1 cellular context compared by ENCODE assay signal in genomic region chr16:19555186-19555937, GRCh38.
TF ChIP-seq lines count a peak whose summit lies in the region.

TSS of gene VPS35L (plus strand) at chr16:19555703. CDS start at chr16:19555730, 27 bp downstream.

TF ChIP-seq in HepG2, 621 proteins besides CTCF, POLR2A, EP300 and RAD21 (continued from another document and continues in another):
- TF ChIP-seq ZNF775 (CRISPR knock-in tag; IDR thresholded peaks at IDR 0.05; ENCODE audit: borderline replicate concordance) (no peak), ZNF850 (CRISPR knock-in tag; conservative IDR thresholded peaks at IDR 0.05) (no peak), ZNF816 (CRISPR knock-in tag; IDR thresholded peaks at IDR 0.05; ENCODE audit: borderline replicate concordance) (no peak), SIN3A (IDR thresholded peaks at IDR 0.05; ENCODE audit: borderline replicate concordance, low read depth, low read length) (no peak), ZNF619 (CRISPR knock-in tag; IDR thresholded peaks at IDR 0.05) (peak; percentile 88), ZNF776 (CRISPR knock-in tag; IDR thresholded peaks at IDR 0.05) (peak; percentile 79; the same call in 1 of the 2 replicates), ZNF12 (CRISPR knock-in tag; IDR thresholded peaks at IDR 0.05) (peak; percentile 61; the same call in 1 of the 2 replicates), NRL (CRISPR knock-in tag; IDR thresholded peaks at IDR 0.05; ENCODE audit: borderline replicate concordance) (peak; percentile 64; the same call in 1 of the 2 replicates), CHD4 (IDR thresholded peaks at IDR 0.05; ENCODE audit: borderline replicate concordance, low read length) (no peak), EED (CRISPR knock-in tag; IDR thresholded peaks at IDR 0.05) (peak; percentile 88; the same call in 1 of the 2 replicates), CEBPB (IDR thresholded peaks at IDR 0.05; ENCODE audit: borderline replicate concordance, low read depth, low read length) (no peak), FOXC1 (CRISPR knock-in tag; IDR thresholded peaks at IDR 0.05; ENCODE audit: borderline replicate concordance) (peak; percentile 27; the same call in 1 of the 2 replicates), ZNF883 (CRISPR knock-in tag; IDR thresholded peaks at IDR 0.05; ENCODE audit: not compliant biosample characterization) (peak; percentile 76), ZNF547 (CRISPR knock-in tag; IDR thresholded peaks at IDR 0.05) (peak; percentile 93), PPARG (CRISPR knock-in tag; conservative IDR thresholded peaks at IDR 0.05) (peak; percentile 69), IRX3 (CRISPR knock-in tag; IDR thresholded peaks at IDR 0.05; ENCODE audit: borderline replicate concordance, low read depth) (0 out of 2 replicates have a peak, but pooled peaks have one; percentile 74), CREB1 (IDR thresholded peaks at IDR 0.05) (peak; percentile 88), CREB1 (CRISPR knock-in tag; IDR thresholded peaks at IDR 0.05) (peak; percentile 76), CHCHD3 (CRISPR knock-in tag; IDR thresholded peaks at IDR 0.05) (peak; percentile 82; the same call in 1 of the 2 replicates), ZBTB2 (CRISPR knock-in tag; IDR thresholded peaks at IDR 0.05; ENCODE audit: low read depth) (no peak), HOXA9 (CRISPR knock-in tag; IDR thresholded peaks at IDR 0.05; ENCODE audit: borderline replicate concordance) (no peak), ZNF589 (CRISPR knock-in tag; conservative IDR thresholded peaks at IDR 0.05) (no peak; the same call in 1 of the 2 replicates), SP140L (CRISPR knock-in tag; IDR thresholded peaks at IDR 0.05; ENCODE audit: borderline replicate concordance) (no peak), ESRRA (CRISPR knock-in tag; IDR thresholded peaks at IDR 0.05; ENCODE audit: low read depth) (peak; percentile 83), ZNF546 (CRISPR knock-in tag; conservative IDR thresholded peaks at IDR 0.05) (peak; percentile 81; the same call in 1 of the 2 replicates), ATF6 (CRISPR knock-in tag; conservative IDR thresholded peaks at IDR 0.05) (no peak), NR1H2 (CRISPR knock-in tag; IDR thresholded peaks at IDR 0.05; ENCODE audit: borderline replicate concordance, low read depth) (no peak), SNAPC4 (CRISPR knock-in tag; IDR thresholded peaks at IDR 0.05) (peak; percentile 91), FOXK2 (IDR thresholded peaks at IDR 0.05) (no peak), GPN1 (CRISPR knock-in tag; IDR thresholded peaks at IDR 0.05; ENCODE audit: borderline replicate concordance) (no peak), MYC (CRISPR knock-in tag; IDR thresholded peaks at IDR 0.05; ENCODE audit: borderline replicate concordance) (peak; percentile 86), ZNF274 (CRISPR knock-in tag; IDR thresholded peaks at IDR 0.05) (peak; percentile 96), ZNF713 (CRISPR knock-in tag; IDR thresholded peaks at IDR 0.05) (peak; percentile 49; the same call in 1 of the 2 replicates), SMAD3 (CRISPR knock-in tag; IDR thresholded peaks at IDR 0.05) (no peak), CREM (IDR thresholded peaks at IDR 0.05) (peak; percentile 78), CREM (CRISPR knock-in tag; IDR thresholded peaks at IDR 0.05) (no peak), CREB3 (CRISPR knock-in tag; IDR thresholded peaks at IDR 0.05) (0 out of 2 replicates have a peak, but pooled peaks have one; percentile 38), CENPT (CRISPR knock-in tag; IDR thresholded peaks at IDR 0.05; ENCODE audit: low read depth) (no peak), CC2D1A (CRISPR knock-in tag; IDR thresholded peaks at IDR 0.05) (no peak), PHF8 (CRISPR knock-in tag; IDR thresholded peaks at IDR 0.05) (peak; percentile 70; the same call in 1 of the 2 replicates), E2F1 (CRISPR knock-in tag; IDR thresholded peaks at IDR 0.05) (peak; percentile 92), ATF7 (IDR thresholded peaks at IDR 0.05) (no peak), ATF7 (CRISPR knock-in tag; IDR thresholded peaks at IDR 0.05) (peak; percentile 85), ZNF704 (CRISPR knock-in tag; IDR thresholded peaks at IDR 0.05; ENCODE audit: borderline replicate concordance) (peak; percentile 29; the same call in 1 of the 2 replicates), GLI4 (CRISPR knock-in tag; IDR thresholded peaks at IDR 0.05; ENCODE audit: borderline replicate concordance) (no peak; the same call in 1 of the 2 replicates), JUND (CRISPR knock-in tag; IDR thresholded peaks at IDR 0.05) (peak; percentile 84), ARID5B (CRISPR knock-in tag; IDR thresholded peaks at IDR 0.05) (peak; percentile 65), ZNF556 (CRISPR knock-in tag; IDR thresholded peaks at IDR 0.05; ENCODE audit: borderline replicate concordance) (peak; percentile 90), ZNF749 (CRISPR knock-in tag; IDR thresholded peaks at IDR 0.05; ENCODE audit: borderline replicate concordance) (no peak), ZNF431 (CRISPR knock-in tag; IDR thresholded peaks at IDR 0.05; ENCODE audit: borderline replicate concordance, low read depth) (no peak; the same call in 1 of the 2 replicates), ZNF773 (CRISPR knock-in tag; IDR thresholded peaks at IDR 0.05; ENCODE audit: borderline replicate concordance) (no peak), RELA (CRISPR knock-in tag; IDR thresholded peaks at IDR 0.05) (no peak), MNT (IDR thresholded peaks at IDR 0.05) (no peak), ZNF674 (CRISPR knock-in tag; IDR thresholded peaks at IDR 0.05; ENCODE audit: low read depth) (0 out of 2 replicates have a peak, but pooled peaks have one; percentile 43)
